ENCODE assay signal across 18 cellular contexts in genomic region chr11:119885861-119886567, GRCh38.
"Had no signal": no experiment of that assay in that cellular context is flagged by ENCODE, and none has a peak within 500 bp of the region (broad histone marks: within the 10 kb centered on the region; RNA-seq: fewer than 3 reads in every experiment).

No MANE protein-coding gene starts in this region.

- FAIRE-seq: frontal cortex, pancreas, TTC549 had no signal

- H3K4me3 ChIP-seq: heart left ventricle, lung, pancreas, tibial artery had no signal

- DNase-seq: activated CD4-positive, alpha-beta T cell treated with anti-CD3 and anti-CD28 coated beads for 4 hours; activated CD8-positive, alpha-beta T cell treated with anti-CD3 and anti-CD28 coated beads for 36 hours; activated gamma-delta T cell; activated T-cell treated with anti-CD3 and anti-CD28 coated beads, Interleukin-2, amount 50 U/mL, for 4 hours; amygdala; cerebellar nuclear complex; effector memory CD8-positive, alpha-beta T cell; heart left ventricle; stimulated activated CD4-positive, alpha-beta T cell treated with anti-CD3 and anti-CD28 coated beads, Interleukin-2, amount 100 ng/mL, for 48 hours; stimulated activated naive B cell treated with anti-CD40 and anti-IgM and Interleukin-4, amounts not matched to agents 10 μg/mL and 1 μg/mL and 100 μg/mL, for 72 hours; SW 1271; tibial artery had no signal

- H3K36me3 ChIP-seq: heart left ventricle, pancreas, tibial artery had no signal

- H3K27ac ChIP-seq: heart left ventricle, pancreas, tibial artery had no signal

- H3K27me3 ChIP-seq: pancreas had no signal

- H3K9me3 ChIP-seq: heart left ventricle, pancreas, tibial artery had no signal

- H3K4me1 ChIP-seq: pancreas, tibial artery had no signal

- ATAC-seq: activated CD8-positive, alpha-beta T cell treated with anti-CD3 and anti-CD28 coated beads for 36 hours; activated naive CD4-positive, alpha-beta T cell treated with anti-CD3 and anti-CD28 coated beads, Interleukin-2, amount 50 U/mL, for 72 hours; activated T-cell treated with anti-CD3 and anti-CD28 coated beads, Interleukin-2, amount 50 U/mL, for 4 hours; effector memory CD8-positive, alpha-beta T cell; heart left ventricle; pancreas; stimulated activated naive B cell treated with anti-CD40 and anti-IgM and Interleukin-4, amounts not matched to agents 10 μg/mL and 1 μg/mL and 100 μg/mL, for 72 hours; WTC11 had no signal
